ENCODE assay signal across 7 cellular contexts in genomic region chr19:51473009-51473707, GRCh38. TPM values are rescaled to one million over a fixed set of nuclear protein-coding genes. Genes with fewer than 3 reads are reported as not detected.
DNase-seq lines count a peak whose midpoint lies in the region; ATAC-seq, FAIRE-seq and TF ChIP-seq lines count a peak whose summit lies in the region.

No MANE protein-coding gene starts in this region.

- peak; percentile 91 to 98 for TF ChIP-seq RAD21 in K562 (CRISPR knock-in tag; conservative IDR thresholded peaks at IDR 0.05 in 1 of 2, IDR thresholded peaks at IDR 0.05 in 1 of 2)

- in situ Hi-C loops in K562 (cut with MboI), result loop anchor here (10.0 kb wide), 2 partner anchors 92 to 182 kb away; no protein-coding TSS in a partner anchor

- CTCF ChIA-PET in K562 (lab: Yijun Ruan, JAX; ENCODE audit: low intra/inter-chr PET ratio), result interaction anchor here (0.5 to 1.9 kb wide), 4 partner anchors 96 to 184 kb away, joined by 3 to 12 read pairs (median 4); no protein-coding TSS in a partner anchor

- 0 out of 2 replicates have a peak overlapping the region, but pooled peaks have one; percentile 11 for H2AFZ ChIP-seq in K562 (ENCODE audit: low read depth, low read length)

- peaks cover 50% of the 10 kb centered on the region for H3K79me2 ChIP-seq in K562 (ENCODE audit: control insufficient read depth, insufficient read depth, low read length)

- peaks cover 2% of the 10 kb centered on the region; the same call in 1 of the 2 replicates for H3K9me3 ChIP-seq in K562 (replicated peaks; ENCODE audit: control insufficient read depth, insufficient read depth, low read depth, low read length)

- H3K4me1 ChIP-seq in K562 (replicated peaks in 1 of 2; ENCODE audit: control insufficient read depth in 2 of 2, insufficient read depth in 2 of 2, low read length in 2 of 2), result peaks cover 19 to 33% of the 10 kb centered on the region in 2 experiments

- intact Hi-C loops in K562 (cut with micrococcal nuclease), result loop anchor here (1.0 to 5.0 kb wide), 5 partner anchors 42 to 184 kb away; no protein-coding TSS in a partner anchor

- WGBS in K562 (ENCODE audit: insufficient coverage, low coverage, missing lambda C conversion rate), result 46% methylated on average over 7 of the region's 7 CpGs

- ATAC-seq in K562 (peak; percentile 66), HG03097 (IDR thresholded peaks at IDR 0.05; ENCODE audit: low FRiP score, unreplicated experiment) (no peak)

- POLR2A ChIA-PET in K562 (lab: Yijun Ruan, JAX), result interaction anchor here (0.9 to 2.0 kb wide), 4 partner anchors 12 to 184 kb away, joined by 3 to 7 read pairs (median 4); no protein-coding TSS in a partner anchor

- TF ChIP-seq POLR2A in K562 (conservative IDR thresholded peaks at IDR 0.05), result no peak

- no peak overlapping the region for H3K27ac ChIP-seq in K562 (ENCODE audit: extremely low read depth, low read depth, low read length)

- 0 out of 2 replicates have a peak, but pooled peaks have one; percentile 34 for TF ChIP-seq EP300 in K562 (IDR thresholded peaks at IDR 0.05; ENCODE audit: low read length)

- H4K20me1 ChIP-seq in K562 (replicated peaks; ENCODE audit: control insufficient read depth, insufficient read depth, low read length), result no peaks in the 10 kb centered on the region

- DNase-seq in NCI-H1930 (lab: John Stamatoyannopoulos, UW), result peak; percentile 41 to 76
- peak; percentile 71 for DNase-seq in UCSD-AML1 (lab: John Stamatoyannopoulos, UW; ENCODE audit: unreplicated experiment)
- DNase-seq in K562 (ENCODE audit: extremely low read depth in 1 of 4, low spot score in 3 of 4), result peak; percentile 74 to 94 (median 80)
- DNase-seq in inferior parietal cortex (ENCODE audit: extremely low spot score), result peak; percentile 87
- peak; percentile 52 to 63 for DNase-seq in stimulated activated CD4-positive, alpha-beta T cell treated with anti-CD3 and anti-CD28 coated beads, Interleukin-15, amount 100 ng/mL, for 1 hour (ENCODE audit: low read depth in 1 of 2, low spot score in 1 of 2)

- no peak overlapping the region for H3K4me3 ChIP-seq in K562

- no TSS peak for BruUV-seq in K562 (replicated peaks; lab: Mats Ljungman, UMichigan)

- H3K27me3 ChIP-seq in K562 (ENCODE audit: control insufficient read depth in 2 of 2, insufficient read depth in 2 of 2, low read length in 2 of 2), result no peaks in the 10 kb centered on the region

- FAIRE-seq in K562 (lab: Jason Lieb, UNC), result peak; percentile 82

- H3K36me3 ChIP-seq in K562 (ENCODE audit: control insufficient read depth, insufficient read depth, low read length), result peaks cover 28% of the 10 kb centered on the region

- no peak overlapping the region for H3K4me2 ChIP-seq in K562 (ENCODE audit: insufficient read depth, low read length)

- H3K9me1 ChIP-seq in K562 (ENCODE audit: control insufficient read depth, insufficient read depth, low read length), result no peaks in the 10 kb centered on the region

- peak; percentile 83 for TF ChIP-seq CTCF in GM12872 (IDR thresholded peaks at IDR 0.05; ENCODE audit: insufficient read depth, low read depth, low read length)
- TF ChIP-seq CTCF in K562 (IDR thresholded peaks at IDR 0.05 in 2 of 3, conservative IDR thresholded peaks at IDR 0.05 in 1 of 3; ENCODE audit: insufficient read depth in 2 of 3, low read depth in 1 of 3, low read length in 3 of 3), result peak; percentile 93 to 98 (median 93)

- no peak overlapping the region for H3K9ac ChIP-seq in K562 (ENCODE audit: insufficient read depth in 1 of 2, low read depth in 2 of 2, low read length in 2 of 2)

RNA-seq across cellular contexts. Expression of gene CEACAM18, which starts 5.2 kb away (rescaled TPM):
- 0.67 and 0.93 TPM in 2 replicates for total RNA-seq in K562 (2011; cell fraction: chromatin; rRNA removed; ENCODE audit: low replicate concordance)
- 0.17 and 0.66 TPM in 2 replicates for total RNA-seq in K562 (2011; cell fraction: nucleolus; rRNA removed)
- 1.0 and 1.4 TPM in 2 replicates for total RNA-seq in K562 (2011; cell fraction: nucleoplasm; rRNA removed)
- total RNA-seq in K562 (2014; rRNA removed) (0.09 and 0.16 TPM in 2 replicates), K562 (2014; rRNA removed; fragmentation: Illumina TruSeq; extraction: Trizol) (0.22 TPM in 1 of 2 replicates, not detected in the other), K562 (2015; rRNA removed; fragmentation: Illumina TruSeq; extraction: Trizol) (0.18 and 0.23 TPM in 2 replicates), K562 (2021) (0.16 and 0.24 TPM in 2 replicates)
- polyA plus RNA-seq in K562 (2011; rRNA removed) (0.07 and 0.11 TPM in 2 replicates), K562 (2014; fragmentation: Illumina TruSeq; extraction: Trizol) (not detected in 2 replicates), K562 (2014; fragmentation: Nextera tagmentation; extraction: Ambion mirVana) (under 1 TPM in 1 of 2 experiments, not detected in 1; 0.08 TPM), K562 (2014; rRNA removed) (not detected in 2 replicates)
- 0.07 TPM in 1 of 2 replicates, not detected in the other for polyA plus RNA-seq in K562 (2011; cell fraction: cytosol; rRNA removed)
- polyA plus RNA-seq in K562 (2011; cell fraction: nucleus; rRNA removed), result 0.11 and 0.13 TPM in 2 replicates
- polyA plus RNA-seq in K562 (2012), result 0.06 and 0.13 TPM in 2 replicates
- polyA minus RNA-seq in K562 (2011; rRNA and poly(A)+ RNA removed), result 0.60 TPM in 1 of 2 replicates, not detected in the other
- polyA minus RNA-seq in K562 (2011; cell fraction: cytosol; rRNA and poly(A)+ RNA removed), result not detected in 2 replicates
- 0.56 TPM in 1 of 2 replicates, not detected in the other for polyA minus RNA-seq in K562 (2011; cell fraction: nucleus; rRNA and poly(A)+ RNA removed)

RNA-seq across cellular contexts. Expression of gene SIGLEC8, which starts 14.9 kb away (rescaled TPM):
- 0.65 and 2.4 TPM in 2 replicates for total RNA-seq in K562 (2011; cell fraction: chromatin; rRNA removed; ENCODE audit: low replicate concordance)
- 0.50 and 0.79 TPM in 2 replicates for total RNA-seq in K562 (2011; cell fraction: nucleolus; rRNA removed)
- total RNA-seq in K562 (2011; cell fraction: nucleoplasm; rRNA removed), result 0.53 and 0.95 TPM in 2 replicates
- total RNA-seq in K562 (2014; rRNA removed), result 0.45 and 0.59 TPM in 2 replicates
- total RNA-seq in K562 (2014; rRNA removed; fragmentation: Illumina TruSeq; extraction: Trizol), result 0.22 and 0.29 TPM in 2 replicates
- total RNA-seq in K562 (2015; rRNA removed; fragmentation: Illumina TruSeq; extraction: Trizol), result 0.45 and 0.65 TPM in 2 replicates
- total RNA-seq in K562 (2021), result 0.44 and 0.49 TPM in 2 replicates
- 0.61 and 0.76 TPM in 2 replicates for polyA plus RNA-seq in K562 (2011; rRNA removed)
- 0.74 and 1.2 TPM in 2 replicates for polyA plus RNA-seq in K562 (2011; cell fraction: cytosol; rRNA removed)
- polyA plus RNA-seq in K562 (2011; cell fraction: nucleus; rRNA removed), result 1.3 and 1.8 TPM in 2 replicates
- 0.91 and 2.7 TPM in 2 replicates for polyA plus RNA-seq in K562 (2012)
- polyA plus RNA-seq in K562 (2014; fragmentation: Illumina TruSeq; extraction: Trizol), result 0.39 and 0.44 TPM in 2 replicates
- polyA plus RNA-seq in K562 (2014; fragmentation: Nextera tagmentation; extraction: Ambion mirVana), result under 1 TPM; 0.04 to 0.07 TPM
- polyA plus RNA-seq in K562 (2014; rRNA removed), result 0.19 and 0.25 TPM in 2 replicates
- polyA minus RNA-seq in K562 (2011; rRNA and poly(A)+ RNA removed), result 0.25 and 0.48 TPM in 2 replicates
- polyA minus RNA-seq in K562 (2011; cell fraction: cytosol; rRNA and poly(A)+ RNA removed), result 1.5 TPM in 1 of 2 replicates, not detected in the other
- polyA minus RNA-seq in K562 (2011; cell fraction: nucleus; rRNA and poly(A)+ RNA removed), result 0.54 TPM in 1 of 2 replicates, not detected in the other

RNA-seq across cellular contexts. Expression of gene SIGLEC12, which starts 28.4 kb away (rescaled TPM):
- 1.7 and 3.3 TPM in 2 replicates for total RNA-seq in K562 (2011; cell fraction: chromatin; rRNA removed; ENCODE audit: low replicate concordance)
- total RNA-seq in K562 (2011; cell fraction: nucleolus; rRNA removed), result 3.0 TPM in 2 replicates
- total RNA-seq in K562 (2011; cell fraction: nucleoplasm; rRNA removed), result 2.5 and 2.7 TPM in 2 replicates
- 0.45 and 0.69 TPM in 2 replicates for total RNA-seq in K562 (2014; rRNA removed)
- total RNA-seq in K562 (2014; rRNA removed; fragmentation: Illumina TruSeq; extraction: Trizol), result 0.26 and 0.33 TPM in 2 replicates
- 0.83 and 0.90 TPM in 2 replicates for total RNA-seq in K562 (2015; rRNA removed; fragmentation: Illumina TruSeq; extraction: Trizol)
- 0.69 and 0.83 TPM in 2 replicates for total RNA-seq in K562 (2021)
- 1.3 and 3.1 TPM in 2 replicates for polyA plus RNA-seq in K562 (2011; rRNA removed)
- 1.9 and 2.3 TPM in 2 replicates for polyA plus RNA-seq in K562 (2011; cell fraction: cytosol; rRNA removed)
- polyA plus RNA-seq in K562 (2011; cell fraction: nucleus; rRNA removed), result 7.8 and 9.4 TPM in 2 replicates
- 0.90 and 2.6 TPM in 2 replicates for polyA plus RNA-seq in K562 (2012)
- polyA plus RNA-seq in K562 (2014; fragmentation: Illumina TruSeq; extraction: Trizol), result 0.61 and 1.3 TPM in 2 replicates
- under 1 TPM; 0.08 to 0.10 TPM for polyA plus RNA-seq in K562 (2014; fragmentation: Nextera tagmentation; extraction: Ambion mirVana)
- polyA plus RNA-seq in K562 (2014; rRNA removed), result 0.54 and 0.85 TPM in 2 replicates
- polyA minus RNA-seq in K562 (2011; rRNA and poly(A)+ RNA removed), result 2.0 and 2.7 TPM in 2 replicates
- polyA minus RNA-seq in K562 (2011; cell fraction: cytosol; rRNA and poly(A)+ RNA removed), result 1.5 TPM in 1 of 2 replicates, not detected in the other
- polyA minus RNA-seq in K562 (2011; cell fraction: nucleus; rRNA and poly(A)+ RNA removed), result 2.7 and 6.8 TPM in 2 replicates

RNA-seq across cellular contexts. Expression of gene SIGLEC10, which starts 55.7 kb away (rescaled TPM):
- total RNA-seq in K562 (2011; cell fraction: chromatin; rRNA removed; ENCODE audit: low replicate concordance), result 0.35 TPM in 1 of 2 replicates, not detected in the other
- 0.17 TPM in 1 of 2 replicates, not detected in the other for total RNA-seq in K562 (2011; cell fraction: nucleolus; rRNA removed)
- total RNA-seq in K562 (2011; cell fraction: nucleoplasm; rRNA removed), result not detected in 2 replicates
- total RNA-seq in K562 (2014; rRNA removed), result 0.57 and 1.1 TPM in 2 replicates
- 0.26 and 0.33 TPM in 2 replicates for total RNA-seq in K562 (2014; rRNA removed; fragmentation: Illumina TruSeq; extraction: Trizol)
- 1.8 and 2.2 TPM in 2 replicates for total RNA-seq in K562 (2015; rRNA removed; fragmentation: Illumina TruSeq; extraction: Trizol)
- 0.58 and 0.95 TPM in 2 replicates for total RNA-seq in K562 (2021)
- polyA plus RNA-seq in K562 (2011; rRNA removed), result 0.39 and 1.2 TPM in 2 replicates
- 0.66 and 1.7 TPM in 2 replicates for polyA plus RNA-seq in K562 (2011; cell fraction: cytosol; rRNA removed)
- polyA plus RNA-seq in K562 (2011; cell fraction: nucleus; rRNA removed), result 0.97 and 2.9 TPM in 2 replicates
- 1.9 and 2.9 TPM in 2 replicates for polyA plus RNA-seq in K562 (2012)
- 0.78 and 0.82 TPM in 2 replicates for polyA plus RNA-seq in K562 (2014; fragmentation: Illumina TruSeq; extraction: Trizol)
- under 1 TPM; 0.10 TPM for polyA plus RNA-seq in K562 (2014; fragmentation: Nextera tagmentation; extraction: Ambion mirVana)
- polyA plus RNA-seq in K562 (2014; rRNA removed), result 0.97 and 1.3 TPM in 2 replicates
- polyA minus RNA-seq in K562 (2011; rRNA and poly(A)+ RNA removed), result 0.46 and 0.54 TPM in 2 replicates
- 0.48 and 0.73 TPM in 2 replicates for polyA minus RNA-seq in K562 (2011; cell fraction: cytosol; rRNA and poly(A)+ RNA removed)
- polyA minus RNA-seq in K562 (2011; cell fraction: nucleus; rRNA and poly(A)+ RNA removed), result 1.9 TPM in 1 of 2 replicates, not detected in the other

RNA-seq across cellular contexts. Expression of gene SIGLEC6, which starts 58.3 kb away (rescaled TPM):
- total RNA-seq in K562 (2011; cell fraction: chromatin; rRNA removed; ENCODE audit: low replicate concordance), result 0.67 TPM in 1 of 2 replicates, not detected in the other
- total RNA-seq in K562 (2011; cell fraction: nucleolus; rRNA removed), result 0.26 and 0.67 TPM in 2 replicates
- 0.46 and 0.51 TPM in 2 replicates for total RNA-seq in K562 (2011; cell fraction: nucleoplasm; rRNA removed)
- 1.00 and 1.0 TPM in 2 replicates for total RNA-seq in K562 (2014; rRNA removed)
- 0.73 TPM in 2 replicates for total RNA-seq in K562 (2014; rRNA removed; fragmentation: Illumina TruSeq; extraction: Trizol)
- 17.5 and 21.9 TPM in 2 replicates for total RNA-seq in K562 (2015; rRNA removed; fragmentation: Illumina TruSeq; extraction: Trizol)
- total RNA-seq in K562 (2021), result 0.58 and 0.71 TPM in 2 replicates
- polyA plus RNA-seq in K562 (2011; rRNA removed), result 0.57 and 1.8 TPM in 2 replicates
- polyA plus RNA-seq in K562 (2011; cell fraction: cytosol; rRNA removed), result 0.49 and 1.0 TPM in 2 replicates
- polyA plus RNA-seq in K562 (2011; cell fraction: nucleus; rRNA removed), result 1.4 and 2.2 TPM in 2 replicates
- polyA plus RNA-seq in K562 (2012), result 7.2 and 41.7 TPM in 2 replicates
- polyA plus RNA-seq in K562 (2014; fragmentation: Illumina TruSeq; extraction: Trizol), result 0.59 and 0.65 TPM in 2 replicates
- polyA plus RNA-seq in K562 (2014; fragmentation: Nextera tagmentation; extraction: Ambion mirVana), result under 1 TPM; 0.03 to 0.13 TPM
- 0.77 and 0.81 TPM in 2 replicates for polyA plus RNA-seq in K562 (2014; rRNA removed)
- polyA minus RNA-seq in K562 (2011; rRNA and poly(A)+ RNA removed), result 0.81 and 1.6 TPM in 2 replicates
- not detected in 2 replicates for polyA minus RNA-seq in K562 (2011; cell fraction: cytosol; rRNA and poly(A)+ RNA removed)
- polyA minus RNA-seq in K562 (2011; cell fraction: nucleus; rRNA and poly(A)+ RNA removed), result 0.27 and 1.4 TPM in 2 replicates
